ENCODE assay signal across 11 cellular contexts in genomic region chr5:126531543-126532120, GRCh38.
A peak's percentile ranks its signal among the peaks of the same experiment; 100 is the strongest.
DNase-seq lines count a peak whose midpoint lies in the region; ATAC-seq and TF ChIP-seq lines count a peak whose summit lies in the region.
"Had no signal": no experiment of that assay in that cellular context is flagged by ENCODE, and none has a peak within 500 bp of the region (broad histone marks: within the 10 kb centered on the region; RNA-seq: fewer than 3 reads in every experiment).

No MANE protein-coding gene starts in this region.

- no peak overlapping the region for H3K4me3 Mint-ChIP-seq in glutamatergic neuron (ENCODE audit: unreplicated experiment)
- H3K4me3 Mint-ChIP-seq in stimulated activated memory B cell treated with anti-CD40 and anti-IgM and Interleukin-4, amounts not matched to agents 10 μg/mL and 1 μg/mL and 100 μg/mL, for 72 hours: no peak overlapping the region
- H3K4me3 Mint-ChIP-seq: HFFc6 had no signal

- intact Hi-C loops in dorsolateral prefrontal cortex (cut with DNase I): loop anchor here in 1 of 2 donors (10.0 kb wide), 1 partner anchor 87 kb away; no protein-coding TSS in a partner anchor

- H3K36me3 ChIP-seq in mucosa of rectum (ENCODE audit: control insufficient read depth in 2 of 2, insufficient read depth in 2 of 2, low read length in 2 of 2) (no peaks in the 10 kb centered on the region), tibial nerve (no peaks in the 10 kb centered on the region)
- H3K36me3 ChIP-seq: lower lobe of right lung had no signal

- no peaks in the 10 kb centered on the region for H3K9me3 Mint-ChIP-seq in glutamatergic neuron (ENCODE audit: unreplicated experiment)
- no peaks in the 10 kb centered on the region for H3K9me3 Mint-ChIP-seq in stimulated activated memory B cell treated with anti-CD40 and anti-IgM and Interleukin-4, amounts not matched to agents 10 μg/mL and 1 μg/mL and 100 μg/mL, for 72 hours

- peaks cover 1% of the 10 kb centered on the region for H3K27me3 Mint-ChIP-seq in glutamatergic neuron (ENCODE audit: unreplicated experiment)
- no peaks in the 10 kb centered on the region for H3K27me3 Mint-ChIP-seq in stimulated activated memory B cell treated with anti-CD40 and anti-IgM and Interleukin-4, amounts not matched to agents 10 μg/mL and 1 μg/mL and 100 μg/mL, for 72 hours

- no peak overlapping the region for H3K27ac Mint-ChIP-seq in glutamatergic neuron (ENCODE audit: unreplicated experiment)
- no peak overlapping the region for H3K27ac Mint-ChIP-seq in stimulated activated memory B cell treated with anti-CD40 and anti-IgM and Interleukin-4, amounts not matched to agents 10 μg/mL and 1 μg/mL and 100 μg/mL, for 72 hours
- H3K27ac Mint-ChIP-seq: HFFc6 had no signal

- peak in 1 of 56 donors; percentile 21 for TF ChIP-seq CTCF in dorsolateral prefrontal cortex (IDR thresholded peaks at IDR 0.05 in 54 of 56, conservative IDR thresholded peaks at IDR 0.05 in 2 of 56; ENCODE audit: low read depth in 1 of 56, partially characterized antibody in 56 of 56)
- no peak for TF ChIP-seq CTCF in tibial nerve (IDR thresholded peaks at IDR 0.05)
- TF ChIP-seq CTCF in glutamatergic neuron (IDR thresholded peaks at IDR 0.05; ENCODE audit: partially characterized antibody, unreplicated experiment): no peak

- peak overlapping the region; percentile 2 to 91 (median 79) for H3K27ac ChIP-seq in dorsolateral prefrontal cortex
- peak overlapping the region; percentile 47 to 49 for H3K27ac ChIP-seq in mucosa of rectum (ENCODE audit: low read depth in 2 of 2, low read length in 2 of 2)
- H3K27ac ChIP-seq in tibial nerve: peak overlapping the region; percentile 67 to 95 (median 78)
- H3K27ac ChIP-seq: 22Rv1, lower lobe of right lung had no signal

- no peaks in the 10 kb centered on the region for H3K36me3 Mint-ChIP-seq in glutamatergic neuron (ENCODE audit: unreplicated experiment)
- H3K36me3 Mint-ChIP-seq in stimulated activated memory B cell treated with anti-CD40 and anti-IgM and Interleukin-4, amounts not matched to agents 10 μg/mL and 1 μg/mL and 100 μg/mL, for 72 hours: no peaks in the 10 kb centered on the region

- H3K4me1 ChIP-seq in mucosa of rectum (ENCODE audit: control insufficient read depth in 2 of 2, insufficient read depth in 2 of 2, low read length in 2 of 2) (peaks cover 5 to 8% of the 10 kb centered on the region in 2 donors), tibial nerve (peaks cover 0 to 28% (median 17%) of the 10 kb centered on the region in 4 donors)

- no peaks in the 10 kb centered on the region for H3K27me3 ChIP-seq in dorsolateral prefrontal cortex
- H3K27me3 ChIP-seq in mucosa of rectum (ENCODE audit: control insufficient read depth in 2 of 2, insufficient read depth in 2 of 2, low read length in 2 of 2): no peaks in the 10 kb centered on the region
- H3K27me3 ChIP-seq in tibial nerve: no peaks in the 10 kb centered on the region

- WGBS in tibial nerve, 2 donors: 17 to 28% methylated on average over 4 of the region's 4 CpGs

- peak overlapping the region in 1 of 2 donors; percentile 27 for H3K9ac ChIP-seq in mucosa of rectum (ENCODE audit: low read depth in 1 of 2, low read length in 2 of 2)

- H3K9me3 ChIP-seq in mucosa of rectum (ENCODE audit: control insufficient read depth in 2 of 2, low read length in 2 of 2) (no peaks in the 10 kb centered on the region), tibial nerve (no peaks in the 10 kb centered on the region)
- H3K9me3 ChIP-seq: lower lobe of right lung had no signal

- no peak for TF ChIP-seq POLR2A in tibial nerve (IDR thresholded peaks at IDR 0.05)

- peak overlapping the region in 6 of 59 donors; percentile 2 to 28 (median 14) for H3K4me3 ChIP-seq in dorsolateral prefrontal cortex
- H3K4me3 ChIP-seq in mucosa of rectum (ENCODE audit: low read length in 2 of 2): no peak overlapping the region
- H3K4me3 ChIP-seq in tibial nerve: no peak overlapping the region
- H3K4me3 ChIP-seq: lower lobe of right lung had no signal

- peak in 1 of 2 donors; percentile 84 for TF ChIP-seq EP300 in tibial nerve (IDR thresholded peaks at IDR 0.05)

- peak; percentile 36 for DNase-seq in DMS 273 (lab: John Stamatoyannopoulos, UW; ENCODE audit: unreplicated experiment)
- no peak for DNase-seq in DMS 273 treated with DMSO at 0.1 percent for 48 hours (lab: John Stamatoyannopoulos, UW)
- no peak for DNase-seq in dorsolateral prefrontal cortex
- no peak for DNase-seq in tibial nerve (ENCODE audit: low spot score in 2 of 2)
- no peak for DNase-seq in glutamatergic neuron
- DNase-seq in activated CD4-positive, alpha-beta T cell treated with anti-CD3 and anti-CD28 coated beads, Interleukin-2, amount 50 U/mL, for 4 hours: no peak
- DNase-seq: HFFc6, lower lobe of right lung had no signal

- no peak for ATAC-seq in stimulated activated memory B cell treated with anti-CD40 and anti-IgM and Interleukin-4, amounts not matched to agents 10 μg/mL and 1 μg/mL and 100 μg/mL, for 72 hours
- ATAC-seq: lower lobe of right lung had no signal

- peaks cover 4% of the 10 kb centered on the region for H3K4me1 Mint-ChIP-seq in glutamatergic neuron (ENCODE audit: low read depth, unreplicated experiment)
- H3K4me1 Mint-ChIP-seq in stimulated activated memory B cell treated with anti-CD40 and anti-IgM and Interleukin-4, amounts not matched to agents 10 μg/mL and 1 μg/mL and 100 μg/mL, for 72 hours: no peaks in the 10 kb centered on the region
